In the genomic region with DNA sequence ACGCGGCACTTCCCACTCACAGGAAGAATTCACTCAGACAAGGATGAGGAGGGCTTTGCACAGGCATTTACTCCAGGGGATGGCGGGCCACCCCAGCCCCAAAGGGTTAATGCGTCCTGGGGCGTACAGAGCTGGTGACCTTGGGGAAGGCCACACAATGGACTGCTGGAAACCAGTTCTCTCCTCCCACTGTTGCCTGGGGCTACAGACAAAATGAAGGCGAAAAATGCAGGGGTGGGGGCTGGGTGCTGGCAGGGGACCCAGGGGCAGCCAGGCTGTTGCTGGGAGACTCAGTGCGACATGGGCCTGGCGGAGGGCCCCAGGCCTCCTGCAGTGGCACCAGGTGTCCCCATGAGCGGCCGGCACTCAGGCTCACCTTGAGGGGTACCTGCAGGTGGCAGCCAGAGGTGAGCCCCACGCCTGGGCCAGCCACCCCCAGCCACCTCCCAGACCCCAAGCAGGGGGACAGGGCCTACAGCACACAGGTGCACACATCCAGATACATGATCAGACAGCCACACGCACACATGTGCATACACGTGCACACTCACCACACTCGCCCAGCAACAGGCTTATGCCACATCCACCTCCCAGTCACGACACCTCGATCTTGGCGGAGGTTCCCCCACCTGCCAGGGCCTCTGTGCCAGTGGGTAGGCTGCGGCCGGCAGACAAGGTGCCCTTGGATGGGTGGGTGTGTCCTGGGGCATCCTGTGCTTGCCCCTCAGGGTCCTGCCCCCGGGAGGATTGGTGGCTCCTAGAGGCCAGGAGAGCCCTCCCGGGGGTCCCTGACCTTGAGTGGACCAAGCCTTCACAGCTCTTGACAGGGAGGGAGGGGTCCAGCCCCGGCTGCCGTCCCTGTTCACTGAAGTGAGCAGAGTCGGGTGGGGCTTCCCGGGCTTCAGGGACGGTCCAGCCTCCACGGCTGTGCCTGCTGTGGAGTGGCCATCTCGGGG, we compare ENCODE assay signal across 14 cellular contexts. TPM values are rescaled to one million over a fixed set of nuclear protein-coding genes. Genes with fewer than 3 reads are reported as not detected.
DNase-seq lines count a peak whose midpoint lies in the region; ATAC-seq and TF ChIP-seq lines count a peak whose summit lies in the region.
"Had no signal": no experiment of that assay in that cellular context is flagged by ENCODE, and none has a peak within 500 bp of the region (broad histone marks: within the 10 kb centered on the region; RNA-seq: fewer than 3 reads in every experiment).

No MANE protein-coding gene starts in this region.

- H3K27ac ChIP-seq in endodermal cell (ENCODE audit: low read depth, low read length) = peak overlapping the region; percentile 90
- H3K27ac ChIP-seq in trophoblast cell (ENCODE audit: low read depth, low read length) = no peak overlapping the region
- H3K27ac ChIP-seq: ascending aorta, BLaER1 had no signal

- in situ Hi-C loops in G401 (cut with HindIII; ENCODE audit: low sequenced_read_pairs) = no loop called here

- no peaks in the 10 kb centered on the region for H3K9me3 Mint-ChIP-seq in endodermal cell
- H3K9me3 Mint-ChIP-seq: memory B cell had no signal

- H3K23ac ChIP-seq in trophoblast cell (ENCODE audit: low read length) = no peak overlapping the region

- H3K4me3 ChIP-seq in endodermal cell (ENCODE audit: low read length) (no peak overlapping the region), trophoblast cell (ENCODE audit: low read depth, low read length) (no peak overlapping the region)
- H3K4me3 ChIP-seq: ascending aorta, BLaER1 had no signal

- H2AFZ ChIP-seq in trophoblast cell (ENCODE audit: insufficient read depth, low read length, poor library complexity) = no peak overlapping the region

- no peak for TF ChIP-seq CTCF in endodermal cell (conservative IDR thresholded peaks at IDR 0.05)

- peak overlapping the region; percentile 3 for H4K8ac ChIP-seq in trophoblast cell (ENCODE audit: low read depth, low read length)

- H3K27me3 ChIP-seq in endodermal cell (ENCODE audit: control insufficient read depth, insufficient read depth, low read length, poor library complexity, severe bottlenecking) (no peaks in the 10 kb centered on the region), trophoblast cell (ENCODE audit: insufficient read depth, low read length) (no peaks in the 10 kb centered on the region)
- H3K27me3 ChIP-seq: ascending aorta, BLaER1 had no signal

- no peaks in the 10 kb centered on the region for H3K27me3 Mint-ChIP-seq in endodermal cell (ENCODE audit: insufficient read depth)

- no peaks in the 10 kb centered on the region for H3K79me1 ChIP-seq in trophoblast cell (ENCODE audit: low read length)

- no peaks in the 10 kb centered on the region for H3K36me3 Mint-ChIP-seq in endodermal cell (ENCODE audit: low read depth)
- H3K36me3 Mint-ChIP-seq: memory B cell had no signal

- no peak overlapping the region for H2AK5ac ChIP-seq in trophoblast cell (ENCODE audit: low read length)

- no peak overlapping the region for H3K4me2 ChIP-seq in trophoblast cell (ENCODE audit: low read length)
- H3K4me2 ChIP-seq: BLaER1 had no signal

- no peak overlapping the region for H3K4me3 Mint-ChIP-seq in endodermal cell
- H3K4me3 Mint-ChIP-seq: memory B cell had no signal

- H2BK12ac ChIP-seq in trophoblast cell (ENCODE audit: low read length) = no peak overlapping the region

- no peak overlapping the region for H2BK120ac ChIP-seq in trophoblast cell (ENCODE audit: insufficient read depth, low read length, poor library complexity)

- no peak overlapping the region for H3K9ac ChIP-seq in endodermal cell (ENCODE audit: extremely low read depth, low read length, poor library complexity, severe bottlenecking)
- no peak overlapping the region for H3K9ac ChIP-seq in trophoblast cell (ENCODE audit: low read length)
- H3K9ac ChIP-seq: BLaER1 had no signal

- H2BK5ac ChIP-seq in trophoblast cell (ENCODE audit: low read depth, low read length, poor library complexity) = no peak overlapping the region

- no peak overlapping the region for H3K14ac ChIP-seq in trophoblast cell (ENCODE audit: low read length)

- H3K27ac Mint-ChIP-seq in endodermal cell = no peak overlapping the region
- H3K27ac Mint-ChIP-seq: memory B cell had no signal

- no peaks in the 10 kb centered on the region for H3K36me3 ChIP-seq in endodermal cell (ENCODE audit: control insufficient read depth, insufficient read depth, low read length)
- no peaks in the 10 kb centered on the region for H3K36me3 ChIP-seq in trophoblast cell (ENCODE audit: control insufficient read depth in 1 of 2, insufficient read depth in 2 of 2, low read length in 2 of 2)
- H3K36me3 ChIP-seq: ascending aorta had no signal

- 83 to 84% methylated on average over 9 to 28 of the region's 28 CpGs for WGBS in endodermal cell (ENCODE audit: insufficient coverage in 1 of 2, insufficient read length in 1 of 2), 2 experiments
- WGBS in trophoblast cell (ENCODE audit: extremely low coverage, insufficient coverage, insufficient read length) = no CpG with 5 or more reads among the region's 28 CpGs

- no peak overlapping the region for H4K91ac ChIP-seq in trophoblast cell (ENCODE audit: low read depth, low read length)

- ATAC-seq in GM19351 (IDR thresholded peaks at IDR 0.05; ENCODE audit: unreplicated experiment) = no peak
- ATAC-seq in GM19467 (IDR thresholded peaks at IDR 0.05; ENCODE audit: unreplicated experiment) = no peak

- no peaks in the 10 kb centered on the region for H3K4me1 Mint-ChIP-seq in endodermal cell

- H3K9me3 ChIP-seq in endodermal cell (ENCODE audit: control insufficient read depth, low read length) (no peaks in the 10 kb centered on the region), trophoblast cell (ENCODE audit: insufficient read depth, low read depth, low read length) (peaks cover 7% of the 10 kb centered on the region)
- H3K9me3 ChIP-seq: ascending aorta, BLaER1 had no signal

- DNase-seq in G401 (ENCODE audit: low spot score) = peak; percentile 23
- peak; percentile 38 for DNase-seq in NCI-H1417 treated with DMSO at 0.1 percent for 48 hours (lab: John Stamatoyannopoulos, UW)
- peak; percentile 46 for DNase-seq in endodermal cell
- no peak for DNase-seq in trophoblast cell
- no peak for DNase-seq in NCI-H446 treated with DMSO at 0.1 percent for 48 hours (lab: John Stamatoyannopoulos, UW)
- DNase-seq in T1000 (lab: John Stamatoyannopoulos, UW) = no peak
- DNase-seq: activated CD4-positive, alpha-beta T cell treated with anti-CD3 and anti-CD28 coated beads, Interleukin-2, amount 50 U/mL, for 1 hour; NCI-H1048; NCI-H524 treated with DMSO at 0.1 percent for 48 hours had no signal

- H3K18ac ChIP-seq in trophoblast cell (ENCODE audit: low read length) = no peak overlapping the region

- H4K12ac ChIP-seq in trophoblast cell (ENCODE audit: low read depth, low read length) = no peak overlapping the region

- H3K4ac ChIP-seq in trophoblast cell (ENCODE audit: low read depth, low read length) = no peak overlapping the region

- H3K79me2 ChIP-seq in trophoblast cell (ENCODE audit: control insufficient read depth, insufficient read depth, low read length, poor library complexity) = no peaks in the 10 kb centered on the region

- peaks cover 3% of the 10 kb centered on the region for H3K4me1 ChIP-seq in endodermal cell (ENCODE audit: control insufficient read depth, insufficient read depth, low read length)
- peaks cover 8 to 10% of the 10 kb centered on the region in 2 experiments for H3K4me1 ChIP-seq in trophoblast cell (ENCODE audit: control insufficient read depth in 1 of 2, insufficient read depth in 2 of 2, low read length in 2 of 2)
- H3K4me1 ChIP-seq: ascending aorta had no signal

RNA-seq across cellular contexts. Expression of a gene that starts 13.1 kb away (rescaled TPM):
- 9.5 and 11.4 TPM in 2 replicates for total RNA-seq in G401 (2014; rRNA removed; shearing (Covaris generic))
- total RNA-seq in endodermal cell = 1 to 10 TPM; 5.0 to 6.4 TPM
- 13.4 TPM for polyA plus RNA-seq in endodermal cell (2013, experiment 1 of 2)
- polyA plus RNA-seq in endodermal cell (2013, experiment 2 of 2) = 11.1 TPM
- polyA plus RNA-seq in trophoblast cell (2013) = 0.30 and 0.35 TPM in 2 replicates
- total RNA-seq: ascending aorta had no signal

Comparison
In these comparisons a context has a peak if more than half of its experiments do, and no peak if none do; other contexts are left out.
1. DNase-seq: peak in G401 (single experiment), NCI-H1417 treated with DMSO at 0.1 percent for 48 hours (single experiment) and endodermal cell (single experiment); none in trophoblast cell (0 of 2), NCI-H446 treated with DMSO at 0.1 percent for 48 hours (single experiment) and T1000 (single experiment).